Comparison of ENCODE assay signal across 8 cellular contexts in genomic region chr2:235492850-235493344, GRCh38. TPM values are rescaled to one million over a fixed set of nuclear protein-coding genes. Genes with fewer than 3 reads are reported as not detected.
DNase-seq lines count a peak whose midpoint lies in the region; ATAC-seq and TF ChIP-seq lines count a peak whose summit lies in the region.

No MANE protein-coding gene starts in this region.

- H3K27me3 ChIP-seq in CD8-positive, alpha-beta memory T cell (ENCODE audit: insufficient read depth, low read length, poor library complexity, severe bottlenecking): peaks cover 4% of the 10 kb centered on the region
- H3K27me3 ChIP-seq in heart right ventricle (peaks cover 0 to 36% (median 0%) of the 10 kb centered on the region in 7 donors), prostate gland (replicated peaks; ENCODE audit: insufficient read depth) (no peaks in the 10 kb centered on the region)

- H3K36me3 Mint-ChIP-seq in CD8-positive, alpha-beta memory T cell: no peaks in the 10 kb centered on the region
- H3K36me3 Mint-ChIP-seq in activated B cell treated with CpG ODN at 0.5 μM for 24 hours (ENCODE audit: low read depth): no peaks in the 10 kb centered on the region

- peaks cover 16 to 36% (median 24%) of the 10 kb centered on the region in 3 donors for H3K4me1 Mint-ChIP-seq in CD8-positive, alpha-beta memory T cell
- H3K4me1 Mint-ChIP-seq in activated B cell treated with CpG ODN at 0.5 μM for 24 hours: peaks cover 14% of the 10 kb centered on the region

- peak overlapping the region; percentile 72 to 88 (median 85) for H3K4me3 Mint-ChIP-seq in CD8-positive, alpha-beta memory T cell
- H3K4me3 Mint-ChIP-seq in activated B cell treated with CpG ODN at 0.5 μM for 24 hours: peak overlapping the region; percentile 80

- no peak for TF ChIP-seq POLR2A in prostate gland (IDR thresholded peaks at IDR 0.05)

- peaks cover 9% of the 10 kb centered on the region for H3K4me1 ChIP-seq in CD8-positive, alpha-beta memory T cell (ENCODE audit: insufficient read depth, low read length)
- H3K4me1 ChIP-seq in heart right ventricle (peaks cover 8 to 37% (median 25%) of the 10 kb centered on the region in 9 donors), prostate gland (replicated peaks) (peaks cover 2% of the 10 kb centered on the region)

- TF ChIP-seq CTCF in activated B cell treated with CpG ODN at 0.5 μM for 24 hours (IDR thresholded peaks at IDR 0.05) (no peak), heart right ventricle (IDR thresholded peaks at IDR 0.05) (no peak), prostate gland (IDR thresholded peaks at IDR 0.05) (no peak)

- no peak overlapping the region for H3K27ac ChIP-seq in CD8-positive, alpha-beta memory T cell (ENCODE audit: low read depth, low read length)
- peak overlapping the region in 9 of 10 donors; percentile 44 to 87 (median 82) for H3K27ac ChIP-seq in heart right ventricle
- peak overlapping the region; percentile 69 to 88 for H3K27ac ChIP-seq in prostate gland

- H3K9me3 ChIP-seq in CD8-positive, alpha-beta memory T cell (ENCODE audit: low read length): no peaks in the 10 kb centered on the region
- peaks cover 0 to 26% (median 0%) of the 10 kb centered on the region in 11 donors for H3K9me3 ChIP-seq in heart right ventricle
- no peaks in the 10 kb centered on the region for H3K9me3 ChIP-seq in prostate gland

- intact Hi-C loops in activated B cell treated with CpG ODN at 0.5 μM for 24 hours (cut with micrococcal nuclease) (no loop called here), heart right ventricle (cut with DNase I) (loop anchor here in 3 of 10 donors (5.0 to 10.0 kb wide), 2 partner anchors 99 to 358 kb away; no protein-coding TSS in a partner anchor), prostate gland (cut with DNase I) (loop anchor here (5.0 to 10.0 kb wide), 2 partner anchors 172 to 1594 kb away; partner anchors contain the start of gene COPS8)

- H3K9me3 Mint-ChIP-seq in CD8-positive, alpha-beta memory T cell: no peaks in the 10 kb centered on the region
- H3K9me3 Mint-ChIP-seq in activated B cell treated with CpG ODN at 0.5 μM for 24 hours: peaks cover 4% of the 10 kb centered on the region

- no peaks in the 10 kb centered on the region for H3K36me3 ChIP-seq in CD8-positive, alpha-beta memory T cell (ENCODE audit: insufficient read depth, low read length)
- H3K36me3 ChIP-seq in heart right ventricle (no peaks in the 10 kb centered on the region), prostate gland (no peaks in the 10 kb centered on the region)

- POLR2A ChIA-PET in CD8-positive, alpha-beta memory T cell (lab: Charles Lee): interaction anchor here (0.6 kb wide), 1 partner anchor 27 kb away, joined by 3 read pairs; no protein-coding TSS in a partner anchor
- POLR2A ChIA-PET in activated B cell treated with CpG ODN at 0.5 μM for 24 hours (lab: Charles Lee): no interaction called here

- ATAC-seq in activated B cell treated with CpG ODN at 0.5 μM for 24 hours (ENCODE audit: low read depth) (no peak), heart right ventricle (peak in 3 of 8 donors; percentile 5 to 12 (median 10))

- no peak overlapping the region for H3K4me3 ChIP-seq in CD8-positive, alpha-beta memory T cell (ENCODE audit: low read length)
- peak overlapping the region; percentile 52 to 72 (median 58) for H3K4me3 ChIP-seq in heart right ventricle
- H3K4me3 ChIP-seq in prostate gland: peak overlapping the region; percentile 50 to 63

- peaks cover 32 to 45% of the 10 kb centered on the region in 2 donors for H3K27me3 Mint-ChIP-seq in CD8-positive, alpha-beta memory T cell
- peaks cover 46% of the 10 kb centered on the region for H3K27me3 Mint-ChIP-seq in activated B cell treated with CpG ODN at 0.5 μM for 24 hours

- no peak for DNase-seq in CD8-positive, alpha-beta memory T cell
- no peak for DNase-seq in activated B cell treated with CpG ODN at 0.5 μM for 24 hours
- DNase-seq in heart right ventricle: peak in 1 of 2 donors; percentile 30
- no peak for DNase-seq in prostate gland (ENCODE audit: low spot score)
- DNase-seq in activated CD4-positive, CD25-positive, alpha-beta regulatory T cell treated with anti-CD3 and anti-CD28 coated beads, Interleukin-2, amount 50 U/mL, for 72 hours: no peak
- DNase-seq in NCI-H1092 (lab: John Stamatoyannopoulos, UW): no peak
- DNase-seq in RKO (ENCODE audit: low spot score): no peak
- no peak for DNase-seq in mucosa of gallbladder (ENCODE audit: low spot score)

- CTCF ChIA-PET in CD8-positive, alpha-beta memory T cell (lab: Charles Lee): no interaction called here
- CTCF ChIA-PET in activated B cell treated with CpG ODN at 0.5 μM for 24 hours (lab: Charles Lee): no interaction called here

- peak overlapping the region in 1 of 8 donors; percentile 55 for H3K27ac Mint-ChIP-seq in CD8-positive, alpha-beta memory T cell
- no peak overlapping the region for H3K27ac Mint-ChIP-seq in activated B cell treated with CpG ODN at 0.5 μM for 24 hours

- 13 to 16% methylated on average over 27 of the region's 27 CpGs for WGBS in heart right ventricle, 2 donors
- WGBS in prostate gland: 31% methylated on average over 27 of the region's 27 CpGs

RNA-seq across cellular contexts. Expression of gene AGAP1, which starts 0.9 kb away (rescaled TPM):
- 1 to 10 TPM; 2.7 to 3.3 TPM for total RNA-seq in CD8-positive, alpha-beta memory T cell
- polyA plus RNA-seq in CD8-positive, alpha-beta memory T cell: 1.2 TPM
- total RNA-seq in activated B cell treated with CpG ODN at 0.5 μM for 24 hours: not detected in 2 replicates
- 10 to 100 TPM; 17.5 to 29.2 (median 20.4) TPM for total RNA-seq in heart right ventricle
- polyA plus RNA-seq in heart right ventricle: 1 to 10 TPM; 3.5 to 4.3 TPM
- total RNA-seq in prostate gland: 10 to 100 TPM; 16.1 to 40.1 TPM
- total RNA-seq in mucosa of gallbladder: 44.7 TPM
